17 cellular contexts compared by ENCODE assay signal in genomic region chr18:79548077-79548450, GRCh38.
"Had no signal": no experiment of that assay in that cellular context is flagged by ENCODE, and none has a peak within 500 bp of the region (broad histone marks: within the 10 kb centered on the region; RNA-seq: fewer than 3 reads in every experiment).

No MANE protein-coding gene starts in this region.

- H3K4me3 ChIP-seq: lung, neural progenitor cell, skin epidermis, testis had no signal

- ATAC-seq: activated CD8-positive, alpha-beta T cell treated with anti-CD3 and anti-CD28 coated beads for 36 hours; activated T-cell treated with anti-CD3 and anti-CD28 coated beads, Interleukin-2, amount 50 U/mL, for 72 hours; foreskin keratinocyte; WTC11 had no signal

- DNase-seq: activated CD4-positive, alpha-beta T cell treated with anti-CD3 and anti-CD28 coated beads for 48 hours; activated CD8-positive, alpha-beta T cell treated with anti-CD3 and anti-CD28 coated beads for 36 hours; activated gamma-delta T cell treated with Interleukin-2 at 50 U/mL for 16 hours; activated naive CD8-positive, alpha-beta T cell treated with anti-CD3 and anti-CD28 coated beads, Interleukin-2, amount 10 ng/mL, durations not matched to agents 7 days and 5 days; activated T-cell treated with anti-CD3 and anti-CD28 coated beads, Interleukin-2, amount 50 U/mL, for 72 hours; brain microvascular endothelial cell; effector CD8-positive, alpha-beta T cell; foreskin keratinocyte; immature natural killer cell; stimulated activated CD4-positive, alpha-beta T cell treated with anti-CD3 and anti-CD28 coated beads, Interleukin-4, amount 100 ng/mL, for 24 hours; stimulated activated naive CD4-positive, alpha-beta T cell treated with Interleukin-2 at 50 U/mL for 16 hours; SW 1271; testis had no signal

- H3K9ac ChIP-seq: neural progenitor cell had no signal

- H3K4me2 ChIP-seq: neural progenitor cell had no signal

- H3K27ac ChIP-seq: brain microvascular endothelial cell, foreskin keratinocyte, neural progenitor cell, skin epidermis, testis had no signal

- H2AFZ ChIP-seq: neural progenitor cell had no signal

- H3K36me3 Mint-ChIP-seq: activated naive CD8-positive, alpha-beta T cell treated with anti-CD3 and anti-CD28 coated beads, Interleukin-2, amount 10 ng/mL, durations not matched to agents 7 days and 5 days; immature natural killer cell; neural progenitor cell; WTC11 had no signal

- H3K27ac Mint-ChIP-seq: activated CD8-positive, alpha-beta T cell treated with anti-CD3 and anti-CD28 coated beads for 36 hours; activated naive CD8-positive, alpha-beta T cell treated with anti-CD3 and anti-CD28 coated beads, Interleukin-2, amount 10 ng/mL, durations not matched to agents 7 days and 5 days; activated T-cell treated with anti-CD3 and anti-CD28 coated beads, Interleukin-2, amount 50 U/mL, for 72 hours; immature natural killer cell; neural progenitor cell; WTC11 had no signal

- H3K4me1 Mint-ChIP-seq: activated naive CD8-positive, alpha-beta T cell treated with anti-CD3 and anti-CD28 coated beads, Interleukin-2, amount 10 ng/mL, durations not matched to agents 7 days and 5 days; immature natural killer cell; WTC11 had no signal

- H3K27me3 Mint-ChIP-seq: activated CD8-positive, alpha-beta T cell treated with anti-CD3 and anti-CD28 coated beads for 36 hours; activated naive CD8-positive, alpha-beta T cell treated with anti-CD3 and anti-CD28 coated beads, Interleukin-2, amount 10 ng/mL, durations not matched to agents 7 days and 5 days had no signal

- H3K4me1 ChIP-seq: foreskin keratinocyte, testis had no signal

- H3K27me3 ChIP-seq: foreskin keratinocyte, neural progenitor cell, testis had no signal

- H3K4me3 Mint-ChIP-seq: activated CD8-positive, alpha-beta T cell treated with anti-CD3 and anti-CD28 coated beads for 36 hours; activated naive CD8-positive, alpha-beta T cell treated with anti-CD3 and anti-CD28 coated beads, Interleukin-2, amount 10 ng/mL, durations not matched to agents 7 days and 5 days; activated T-cell treated with anti-CD3 and anti-CD28 coated beads, Interleukin-2, amount 50 U/mL, for 72 hours; immature natural killer cell; neural progenitor cell; WTC11 had no signal

- H3K36me3 ChIP-seq: brain microvascular endothelial cell, neural progenitor cell had no signal

- H3K9me3 ChIP-seq: testis had no signal

- H3K9me3 Mint-ChIP-seq: activated CD8-positive, alpha-beta T cell treated with anti-CD3 and anti-CD28 coated beads for 36 hours; activated naive CD8-positive, alpha-beta T cell treated with anti-CD3 and anti-CD28 coated beads, Interleukin-2, amount 10 ng/mL, durations not matched to agents 7 days and 5 days; activated T-cell treated with anti-CD3 and anti-CD28 coated beads, Interleukin-2, amount 50 U/mL, for 72 hours; immature natural killer cell; neural progenitor cell; WTC11 had no signal
